8 cellular contexts compared by ENCODE assay signal in the genomic region with DNA sequence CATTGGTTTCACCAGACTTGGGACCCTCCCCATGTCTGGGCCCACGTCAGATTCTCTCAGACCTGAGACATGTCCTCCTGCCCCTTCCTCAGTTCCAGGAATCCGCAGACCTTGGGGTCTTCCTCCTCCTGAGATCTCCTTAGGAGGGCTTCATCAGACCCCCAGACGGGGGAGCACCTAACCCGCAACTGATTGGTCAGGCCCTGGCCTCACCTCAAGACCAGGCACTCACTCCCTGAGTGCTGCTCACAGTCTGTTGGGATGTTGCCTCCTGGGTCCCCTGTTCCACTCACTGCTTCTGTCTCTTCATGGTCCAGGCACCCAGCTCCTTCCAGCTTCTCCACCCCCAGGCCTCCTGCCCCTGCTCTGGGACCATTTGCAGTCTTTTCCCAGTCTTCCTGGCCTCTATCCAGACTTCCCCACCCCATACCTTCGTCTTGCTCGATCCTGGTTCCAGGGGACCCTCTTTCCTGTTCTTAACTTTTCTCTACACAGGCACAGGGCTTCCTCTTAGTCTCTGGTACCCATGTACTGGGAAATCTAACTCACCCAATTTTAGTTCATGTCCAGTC. TPM values are rescaled to one million over a fixed set of nuclear protein-coding genes. Genes with fewer than 3 reads are reported as not detected.
DNase-seq lines count a peak whose midpoint lies in the region; TF ChIP-seq lines count a peak whose summit lies in the region.

No MANE protein-coding gene starts in this region.

- H3K36me3 ChIP-seq in muscle layer of colon (ENCODE audit: insufficient read depth, low read length) = no peaks in the 10 kb centered on the region

- H3K27me3 ChIP-seq in muscle layer of colon (ENCODE audit: control insufficient read depth in 1 of 2, insufficient read depth in 2 of 2, low read length in 2 of 2) = no peaks in the 10 kb centered on the region

- peak overlapping the region; percentile 44 for H3K9ac ChIP-seq in muscle layer of colon (ENCODE audit: low read length)

- TF ChIP-seq CTCF in AG10803 (conservative IDR thresholded peaks at IDR 0.05; ENCODE audit: low read length) (no peak), cardiac fibroblast (IDR thresholded peaks at IDR 0.05; ENCODE audit: low read depth, low read length) (no peak)

- H3K4me3 ChIP-seq in AG10803 (ENCODE audit: low read length) (peak overlapping the region; percentile 76), cardiac fibroblast (replicated peaks in 1 of 2; ENCODE audit: low read depth in 2 of 2, low read length in 2 of 2) (peak overlapping the region; percentile 92 to 94), muscle layer of colon (ENCODE audit: low read depth in 1 of 2, low read length in 2 of 2) (peak overlapping the region; percentile 95 to 96)
- H3K4me3 ChIP-seq in Jurkat, Clone E6-1 (ENCODE audit: low read length) = peak overlapping the region; percentile 72

- peaks cover 28% of the 10 kb centered on the region for H3K4me1 ChIP-seq in muscle layer of colon (ENCODE audit: insufficient read depth, low read length)

- peak overlapping the region; percentile 92 for H3K27ac ChIP-seq in muscle layer of colon (ENCODE audit: low read depth, low read length)

- DNase-seq in AG10803 (ENCODE audit: low read depth) = no peak
- no peak for DNase-seq in Jurkat, Clone E6-1 (ENCODE audit: low read depth, low spot score)
- DNase-seq in cardiac fibroblast (ENCODE audit: low read depth in 2 of 2) = no peak
- DNase-seq in activated CD4-positive, CD25-positive, alpha-beta regulatory T cell (lab: John Stamatoyannopoulos, UW) = no peak
- DNase-seq in GOT3 (lab: John Stamatoyannopoulos, UW) = no peak
- no peak for DNase-seq in effector CD4-positive, alpha-beta T cell
- no peak for DNase-seq in NCI-H187 (lab: John Stamatoyannopoulos, UW)

- H3K9me3 ChIP-seq in muscle layer of colon (ENCODE audit: low read length) = no peaks in the 10 kb centered on the region

RNA-seq across cellular contexts. Expression of gene GID4, which starts 1.2 kb away (rescaled TPM):
- 20.9 TPM for polyA plus RNA-seq in Jurkat, Clone E6-1 (2012; ENCODE audit: insufficient read depth, insufficient read length)

RNA-seq across cellular contexts. Expression of gene ATPAF2, which starts 1.4 kb away (rescaled TPM):
- 31.6 TPM for polyA plus RNA-seq in Jurkat, Clone E6-1 (2012; ENCODE audit: insufficient read depth, insufficient read length)

RNA-seq across cellular contexts. Expression of gene DRG2, which starts 47.4 kb away (rescaled TPM):
- polyA plus RNA-seq in Jurkat, Clone E6-1 (2012; ENCODE audit: insufficient read depth, insufficient read length) = 81.7 TPM
